In genomic region chr20:37392441-37393195, GRCh38 we compare ENCODE assay signal across 11 cellular contexts. TPM values are rescaled to one million over a fixed set of nuclear protein-coding genes. Genes with fewer than 3 reads are reported as not detected.
DNase-seq lines count a peak whose midpoint lies in the region; ATAC-seq and TF ChIP-seq lines count a peak whose summit lies in the region.
"Had no signal": no experiment of that assay in that cellular context is flagged by ENCODE, and none has a peak within 500 bp of the region (broad histone marks: within the 10 kb centered on the region; RNA-seq: fewer than 3 reads in every experiment).

No MANE protein-coding gene starts in this region.

- no peak for TF ChIP-seq POLR2A in suprapubic skin (IDR thresholded peaks at IDR 0.05)

- H3K9me3 ChIP-seq in Panc1 (ENCODE audit: control insufficient read depth, insufficient read depth, low read depth, low read length) (no peaks in the 10 kb centered on the region), suprapubic skin (no peaks in the 10 kb centered on the region)

- DNase-seq in EH (ENCODE audit: low read depth) (peak; percentile 29), Panc1 (ENCODE audit: low read depth, low spot score) (no peak), fibroblast of pulmonary artery (ENCODE audit: low read depth) (peak; percentile 30), NCI-H1417 treated with DMSO at 0.1 percent for 48 hours (lab: John Stamatoyannopoulos, UW) (no peak), suprapubic skin (ENCODE audit: low spot score in 2 of 2) (no peak), immature natural killer cell (no peak)
- DNase-seq: NCI-H2107 had no signal

- peaks cover 0 to 2% (median 0%) of the 10 kb centered on the region in 3 donors for H3K27me3 Mint-ChIP-seq in immature natural killer cell (ENCODE audit: low read depth in 3 of 3)
- H3K27me3 Mint-ChIP-seq: activated naive CD4-positive, alpha-beta T cell treated with anti-CD3 and anti-CD28 coated beads, Interleukin-2, amount 50 U/mL, for 24 hours had no signal

- no peaks in the 10 kb centered on the region for H3K27me3 ChIP-seq in Panc1 (ENCODE audit: control insufficient read depth, insufficient read depth, low read length)
- H3K27me3 ChIP-seq in suprapubic skin = no peaks in the 10 kb centered on the region

- H3K4me1 Mint-ChIP-seq in immature natural killer cell = no peaks in the 10 kb centered on the region
- H3K4me1 Mint-ChIP-seq: activated naive CD4-positive, alpha-beta T cell treated with anti-CD3 and anti-CD28 coated beads, Interleukin-2, amount 50 U/mL, for 24 hours had no signal

- no peak overlapping the region for H3K27ac ChIP-seq in 22Rv1
- H3K27ac ChIP-seq in Panc1 (ENCODE audit: low read length) = no peak overlapping the region
- no peak overlapping the region for H3K27ac ChIP-seq in suprapubic skin

- TF ChIP-seq EP300 in suprapubic skin (IDR thresholded peaks at IDR 0.05) = no peak

- H3K27ac Mint-ChIP-seq in immature natural killer cell = no peak overlapping the region
- H3K27ac Mint-ChIP-seq: activated naive CD4-positive, alpha-beta T cell treated with anti-CD3 and anti-CD28 coated beads, Interleukin-2, amount 50 U/mL, for 24 hours had no signal

- no peak overlapping the region for H3K4me3 Mint-ChIP-seq in immature natural killer cell
- H3K4me3 Mint-ChIP-seq: activated naive CD4-positive, alpha-beta T cell treated with anti-CD3 and anti-CD28 coated beads, Interleukin-2, amount 50 U/mL, for 24 hours had no signal

- intact Hi-C loops in Panc1 (cut with micrococcal nuclease; ENCODE audit: unreplicated experiment) = no loop called here

- CTCF ChIA-PET in Panc1 (lab: Charles Lee) = no interaction called here

- in situ Hi-C loops in Panc1 (cut with HindIII; ENCODE audit: low pct_unique_long_range_greater_than_20kb, low sequenced_read_pairs) = no loop called here

- WGBS in suprapubic skin = 90% methylated on average over 15 of the region's 16 CpGs

- ATAC-seq in Panc1 (0 out of 2 replicates have a peak, but pooled peaks have one; percentile 32), HG02571 (IDR thresholded peaks at IDR 0.05; ENCODE audit: unreplicated experiment) (no peak)

- no peaks in the 10 kb centered on the region for H3K36me3 Mint-ChIP-seq in immature natural killer cell
- H3K36me3 Mint-ChIP-seq: activated naive CD4-positive, alpha-beta T cell treated with anti-CD3 and anti-CD28 coated beads, Interleukin-2, amount 50 U/mL, for 24 hours had no signal

- no peak overlapping the region for H3K4me3 ChIP-seq in Panc1 (ENCODE audit: low read depth in 2 of 2, low read length in 2 of 2)
- H3K4me3 ChIP-seq in fibroblast of pulmonary artery (replicated peaks; ENCODE audit: low read depth, low read length) = no peak overlapping the region
- no peak overlapping the region for H3K4me3 ChIP-seq in suprapubic skin
- H3K4me3 ChIP-seq: lung had no signal

- peak; percentile 53 for TF ChIP-seq CTCF in 22Rv1 (IDR thresholded peaks at IDR 0.05)
- no peak; the same call in 1 of the 2 replicates for TF ChIP-seq CTCF in Panc1 (IDR thresholded peaks at IDR 0.05)
- TF ChIP-seq CTCF in fibroblast of pulmonary artery (IDR thresholded peaks at IDR 0.05; ENCODE audit: low read length, missing control alignments) = peak; percentile 29
- no peak for TF ChIP-seq CTCF in suprapubic skin (IDR thresholded peaks at IDR 0.05)

- no peaks in the 10 kb centered on the region for H3K9me3 Mint-ChIP-seq in immature natural killer cell
- H3K9me3 Mint-ChIP-seq: activated naive CD4-positive, alpha-beta T cell treated with anti-CD3 and anti-CD28 coated beads, Interleukin-2, amount 50 U/mL, for 24 hours had no signal

- no peaks in the 10 kb centered on the region for H3K36me3 ChIP-seq in Panc1 (ENCODE audit: control insufficient read depth, insufficient read depth, low read length)
- peaks cover 28% of the 10 kb centered on the region for H3K36me3 ChIP-seq in suprapubic skin

- no TSS peak for BruUV-seq in Panc1 (replicated peaks; lab: Mats Ljungman, UMichigan)

- no peaks in the 10 kb centered on the region for H3K4me1 ChIP-seq in Panc1 (ENCODE audit: control insufficient read depth, insufficient read depth, low read length)
- H3K4me1 ChIP-seq in suprapubic skin = peaks cover 21% of the 10 kb centered on the region

- POLR2A ChIA-PET in Panc1 (lab: Charles Lee) = no interaction called here

RNA-seq across cellular contexts. Expression of gene SRC, which starts 46.7 kb away (rescaled TPM):
- total RNA-seq in Panc1 (2021; ENCODE audit: unreplicated experiment) (24.9 TPM), suprapubic skin (10 to 100 TPM; 18.8 to 39.5 (median 26.0) TPM)
- 31.3 TPM for polyA plus RNA-seq in Panc1 (2012; ENCODE audit: insufficient read length)
- polyA plus RNA-seq in immature natural killer cell = 1 to 10 TPM in 1 of 3 donors, under 1 TPM in 1, not detected in 1; 0.82 to 4.1 TPM

Comparison
In these comparisons a context has a peak if more than half of its experiments do, and no peak if none do; other contexts are left out.
1. CTCF ChIP-seq: peak in 22Rv1 (single experiment) and fibroblast of pulmonary artery (single experiment); none in Panc1 (single experiment) and suprapubic skin (0 of 2).
2. DNase-seq: peak in EH (single experiment) and fibroblast of pulmonary artery (single experiment); none in Panc1 (single experiment), NCI-H1417 treated with DMSO at 0.1 percent for 48 hours (single experiment), suprapubic skin (0 of 2) and immature natural killer cell (0 of 3).